In the genomic region with DNA sequence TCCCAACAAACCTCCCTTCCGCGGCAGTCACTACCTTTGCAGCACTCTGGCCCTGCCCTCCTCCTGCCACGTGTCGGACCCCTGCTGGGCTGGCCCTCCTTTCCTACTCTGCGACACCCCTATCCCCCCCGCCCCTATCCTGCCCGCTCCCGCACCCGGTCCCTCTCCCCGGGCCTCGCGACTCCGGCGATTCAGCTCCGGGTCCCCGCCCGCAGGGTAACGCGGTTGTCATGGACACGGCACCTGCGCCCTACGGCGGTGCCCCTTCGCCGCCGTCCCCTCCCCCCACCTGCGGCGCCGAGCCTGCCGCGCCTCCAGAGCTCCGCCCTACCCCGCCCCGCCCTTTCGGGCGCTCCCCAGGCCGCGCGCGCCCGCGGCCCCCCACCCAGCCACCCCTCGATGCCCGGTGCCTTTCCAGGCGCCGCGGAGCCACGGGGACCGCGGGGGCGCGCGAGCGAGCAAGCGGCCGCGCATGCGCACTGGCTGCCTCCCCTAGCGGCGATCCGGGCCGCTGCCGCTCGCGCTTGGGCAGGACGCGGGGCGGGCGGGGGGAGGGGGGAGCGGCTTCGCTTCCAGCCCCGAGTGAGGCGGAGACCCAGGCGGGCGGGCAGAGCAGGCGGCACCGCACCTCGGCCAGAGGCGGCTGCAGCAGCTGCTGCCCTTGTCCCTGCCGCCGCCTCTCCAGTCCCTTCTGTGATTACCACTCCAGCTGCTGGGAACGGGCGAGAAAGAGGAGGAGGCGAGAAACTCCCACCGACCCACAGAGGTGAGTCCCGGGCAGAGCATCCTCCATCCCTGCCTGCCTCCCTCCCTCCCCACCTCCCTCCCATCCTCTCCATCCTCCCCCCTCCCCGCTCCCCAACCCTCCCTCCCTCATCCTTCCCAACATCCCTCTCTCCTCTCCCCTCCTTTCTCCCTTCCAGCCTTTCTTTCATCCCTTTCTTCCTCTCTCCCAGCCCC, we compare ENCODE assay signal across 9 cellular contexts. TPM values are rescaled to one million over a fixed set of nuclear protein-coding genes. Genes with fewer than 3 reads are reported as not detected.
A peak's percentile ranks its signal among the peaks of the same experiment; 100 is the strongest.
DNase-seq lines count a peak whose midpoint lies in the region; ATAC-seq and TF ChIP-seq lines count a peak whose summit lies in the region.
"Had no signal": no experiment of that assay in that cellular context is flagged by ENCODE, and none has a peak within 500 bp of the region (broad histone marks: within the 10 kb centered on the region; RNA-seq: fewer than 3 reads in every experiment).

A gene (plus strand): TSS at position 610 of the 960 bp plus-strand sequence.

- H3K9me3 Mint-ChIP-seq in activated CD8-positive, alpha-beta T cell treated with anti-CD3 and anti-CD28 coated beads for 36 hours, result peaks cover 6% of the 10 kb centered on the region

- no peak for TF ChIP-seq CTCF in activated CD8-positive, alpha-beta T cell treated with anti-CD3 and anti-CD28 coated beads for 36 hours (IDR thresholded peaks at IDR 0.05)
- TF ChIP-seq CTCF in left ventricle myocardium inferior (IDR thresholded peaks at IDR 0.05; ENCODE audit: borderline replicate concordance), result peak; percentile 30

- H3K27me3 Mint-ChIP-seq in activated CD8-positive, alpha-beta T cell treated with anti-CD3 and anti-CD28 coated beads for 36 hours, result peaks cover 26% of the 10 kb centered on the region

- no peaks in the 10 kb centered on the region for H3K9me3 ChIP-seq in left ventricle myocardium inferior (replicated peaks)

- ATAC-seq in GM19438 (IDR thresholded peaks at IDR 0.05; ENCODE audit: low read depth, unreplicated experiment) (peak; percentile 59), GM21529 (IDR thresholded peaks at IDR 0.05; ENCODE audit: unreplicated experiment) (no peak), GM21381 (IDR thresholded peaks at IDR 0.05; ENCODE audit: unreplicated experiment) (no peak)
- ATAC-seq in activated CD8-positive, alpha-beta T cell treated with anti-CD3 and anti-CD28 coated beads for 36 hours, result peak; percentile 62

- POLR2A ChIA-PET in activated CD8-positive, alpha-beta T cell treated with anti-CD3 and anti-CD28 coated beads for 36 hours (lab: Charles Lee), result no interaction called here

- H3K27ac ChIP-seq in left ventricle myocardium inferior (replicated peaks), result no peak within 1 kb of the TSS

- CTCF ChIA-PET in activated CD8-positive, alpha-beta T cell treated with anti-CD3 and anti-CD28 coated beads for 36 hours (lab: Charles Lee), result no interaction called here

- H3K4me1 Mint-ChIP-seq in activated CD8-positive, alpha-beta T cell treated with anti-CD3 and anti-CD28 coated beads for 36 hours (ENCODE audit: low read depth), result peaks cover 4% of the 10 kb centered on the region

- peaks cover 3% of the 10 kb centered on the region for H3K36me3 Mint-ChIP-seq in activated CD8-positive, alpha-beta T cell treated with anti-CD3 and anti-CD28 coated beads for 36 hours (ENCODE audit: low read depth)

- DNase-seq in CD1c-positive myeloid dendritic cell (ENCODE audit: extremely low spot score) (peak; percentile 39), NCI-H146 (lab: John Stamatoyannopoulos, UW) (peak; percentile 88), left ventricle myocardium inferior (no peak), pons (ENCODE audit: low spot score) (peak; percentile 60)
- DNase-seq in activated CD8-positive, alpha-beta T cell treated with anti-CD3 and anti-CD28 coated beads for 36 hours, result peak; percentile 32

- H3K4me3 ChIP-seq in left ventricle myocardium inferior, result peak within 1 kb of the TSS; percentile 61

- no peaks in the 10 kb centered on the region for H3K36me3 ChIP-seq in left ventricle myocardium inferior

- H3K27me3 ChIP-seq in left ventricle myocardium inferior (ENCODE audit: low read depth), result peaks cover 41% of the 10 kb centered on the region

- intact Hi-C loops in activated CD8-positive, alpha-beta T cell treated with anti-CD3 and anti-CD28 coated beads for 36 hours (cut with micrococcal nuclease), result no loop called here
- intact Hi-C loops in left ventricle myocardium inferior (cut with micrococcal nuclease), result no loop called here

- H3K4me1 ChIP-seq in left ventricle myocardium inferior, result peaks cover 4% of the 10 kb centered on the region

- no peak within 1 kb of the TSS for H3K27ac Mint-ChIP-seq in activated CD8-positive, alpha-beta T cell treated with anti-CD3 and anti-CD28 coated beads for 36 hours

- no peak within 1 kb of the TSS for H3K4me3 Mint-ChIP-seq in activated CD8-positive, alpha-beta T cell treated with anti-CD3 and anti-CD28 coated beads for 36 hours

RNA-seq across cellular contexts. Expression of the gene that starts here (rescaled TPM):
- total RNA-seq in activated CD8-positive, alpha-beta T cell treated with anti-CD3 and anti-CD28 coated beads for 36 hours, result not detected
- total RNA-seq in left ventricle myocardium inferior, result not detected
- total RNA-seq: endothelial cell of umbilical vein had no signal

Comparison
In these comparisons a context has a peak if more than half of its experiments do, and no peak if none do; other contexts are left out.
1. Peak in DNase-seq and ATAC-seq in activated CD8-positive, alpha-beta T cell treated with anti-CD3 and anti-CD28 coated beads for 36 hours; RNA of the gene not detected or under 1 TPM.